In the genomic region with DNA sequence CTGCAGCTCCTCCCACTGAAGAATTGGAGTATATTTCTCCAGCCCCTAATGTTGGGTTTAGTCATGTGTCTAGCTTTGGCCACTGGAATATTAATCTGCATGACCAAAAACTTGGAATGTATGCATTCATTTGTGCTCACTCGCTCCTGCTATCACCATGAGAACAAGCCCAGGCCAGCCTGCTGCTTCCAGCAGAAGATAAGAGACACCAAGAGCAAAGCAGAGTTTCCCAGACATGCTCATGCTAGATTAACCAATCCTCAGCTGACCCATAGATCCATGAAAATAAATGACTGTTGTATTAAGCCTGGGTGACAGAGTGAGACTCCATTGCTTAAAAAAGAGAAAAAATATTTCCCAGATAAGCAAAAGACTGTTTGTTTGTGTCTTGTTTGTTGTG, we compare ENCODE assay signal across 5 cellular contexts.
A peak's percentile ranks its signal among the peaks of the same experiment; 100 is the strongest.
DNase-seq lines count a peak whose midpoint lies in the region; ATAC-seq, FAIRE-seq and TF ChIP-seq lines count a peak whose summit lies in the region.
"Not testable (repeated sequence)": the region's sequence is repeated elsewhere in the genome, so short reads cannot be mapped to it uniquely, and the experiment has no call there.

No MANE protein-coding gene starts in this region.

- not testable (repeated sequence) for TF ChIP-seq POLR2A in erythroblast (IDR thresholded peaks at IDR 0.05; ENCODE audit: low read length)

- not testable (repeated sequence) for H3K4me3 ChIP-seq in bronchial epithelial cell (ENCODE audit: low read depth, low read length)

- H3K9me3 Mint-ChIP-seq in WTC11 = peaks cover 33% of the 10 kb centered on the region

- not testable (repeated sequence) for FAIRE-seq in bronchial epithelial cell (lab: Jason Lieb, UNC)

- ATAC-seq in WTC11 = not testable (repeated sequence)

- H3K27me3 ChIP-seq in bronchial epithelial cell (ENCODE audit: control insufficient read depth, insufficient read depth, low read length) = not testable (repeated sequence)

- DNase-seq in OCI-M1 (lab: John Stamatoyannopoulos, UW) = peak; percentile 26
- DNase-seq in WTC11 (ENCODE audit: low spot score) = not testable (repeated sequence)
- DNase-seq in bronchial epithelial cell (ENCODE audit: low read depth) = peak; percentile 34
- DNase-seq in erythroblast (lab: John Stamatoyannopoulos, UW) = peak; percentile 62 to 89
- DNase-seq in non-pigmented ciliary epithelial cell (ENCODE audit: low read depth) = peak; percentile 13

- POLR2A ChIA-PET in WTC11 (lab: Charles Lee) = not testable (repeated sequence)

- CTCF ChIA-PET in WTC11 (lab: Charles Lee) = not testable (repeated sequence)

- H3K36me3 ChIP-seq in bronchial epithelial cell (ENCODE audit: control insufficient read depth, insufficient read depth, low read length) = not testable (repeated sequence)

- not testable (repeated sequence) for TF ChIP-seq CTCF in WTC11 (IDR thresholded peaks at IDR 0.05); bronchial epithelial cell (IDR thresholded peaks at IDR 0.05; ENCODE audit: insufficient read depth, low read length, severe bottlenecking)

- H3K27ac Mint-ChIP-seq in WTC11 = peak overlapping the region; percentile 36

- peaks cover 32% of the 10 kb centered on the region for H3K36me3 Mint-ChIP-seq in WTC11

- H3K27me3 Mint-ChIP-seq in WTC11 (ENCODE audit: low read depth) = not testable (repeated sequence)

- not testable (repeated sequence) for H3K4me3 Mint-ChIP-seq in WTC11

- peaks cover 13% of the 10 kb centered on the region for H3K4me1 Mint-ChIP-seq in WTC11
